In genomic region chr16:84616515-84616914, GRCh38 we compare ENCODE assay signal across 8 cellular contexts. TPM values are rescaled to one million over a fixed set of nuclear protein-coding genes. Genes with fewer than 3 reads are reported as not detected.
DNase-seq lines count a peak whose midpoint lies in the region; ATAC-seq and TF ChIP-seq lines count a peak whose summit lies in the region.

No MANE protein-coding gene starts in this region.

- H3K27ac ChIP-seq in testis = no peak overlapping the region

- TF ChIP-seq CTCF in testis (IDR thresholded peaks at IDR 0.05) (no peak), omental fat pad (IDR thresholded peaks at IDR 0.05) (no peak)

- 42 to 54% methylated on average over 13 of the region's 13 CpGs for WGBS in testis, 2 donors

- H3K27me3 ChIP-seq in testis = no peaks in the 10 kb centered on the region

- H3K4me1 ChIP-seq in testis = peaks cover 30% of the 10 kb centered on the region

- no peaks in the 10 kb centered on the region for H3K27me3 Mint-ChIP-seq in stimulated activated naive CD8-positive, alpha-beta T cell treated with anti-CD3 and anti-CD28 coated beads, Interleukin-15, Interleukin-2, amounts not matched to agents 100 ng/mL and 50 ng/mL, for 24 hours
- no peaks in the 10 kb centered on the region for H3K27me3 Mint-ChIP-seq in activated T-cell treated with anti-CD3 and anti-CD28 coated beads, Interleukin-2, amount 50 U/mL, for 4 hours (ENCODE audit: low read depth)
- H3K27me3 Mint-ChIP-seq in immature natural killer cell (ENCODE audit: low read depth in 3 of 3) = peaks cover 0 to 14% (median 5%) of the 10 kb centered on the region in 3 donors

- peaks cover 50% of the 10 kb centered on the region for H3K36me3 Mint-ChIP-seq in stimulated activated naive CD8-positive, alpha-beta T cell treated with anti-CD3 and anti-CD28 coated beads, Interleukin-15, Interleukin-2, amounts not matched to agents 100 ng/mL and 50 ng/mL, for 24 hours (ENCODE audit: low read depth)
- H3K36me3 Mint-ChIP-seq in activated T-cell treated with anti-CD3 and anti-CD28 coated beads, Interleukin-2, amount 50 U/mL, for 4 hours (ENCODE audit: insufficient read depth) = peaks cover 20% of the 10 kb centered on the region
- peaks cover 0 to 4% (median 3%) of the 10 kb centered on the region in 3 donors for H3K36me3 Mint-ChIP-seq in immature natural killer cell

- H3K9me3 Mint-ChIP-seq in stimulated activated naive CD8-positive, alpha-beta T cell treated with anti-CD3 and anti-CD28 coated beads, Interleukin-15, Interleukin-2, amounts not matched to agents 100 ng/mL and 50 ng/mL, for 24 hours = no peaks in the 10 kb centered on the region
- H3K9me3 Mint-ChIP-seq in activated T-cell treated with anti-CD3 and anti-CD28 coated beads, Interleukin-2, amount 50 U/mL, for 4 hours = no peaks in the 10 kb centered on the region
- no peaks in the 10 kb centered on the region for H3K9me3 Mint-ChIP-seq in immature natural killer cell

- H3K4me1 Mint-ChIP-seq in stimulated activated naive CD8-positive, alpha-beta T cell treated with anti-CD3 and anti-CD28 coated beads, Interleukin-15, Interleukin-2, amounts not matched to agents 100 ng/mL and 50 ng/mL, for 24 hours (ENCODE audit: low read depth) = peaks cover 54% of the 10 kb centered on the region
- peaks cover 56% of the 10 kb centered on the region for H3K4me1 Mint-ChIP-seq in activated T-cell treated with anti-CD3 and anti-CD28 coated beads, Interleukin-2, amount 50 U/mL, for 4 hours (ENCODE audit: low read depth)
- peaks cover 20 to 24% of the 10 kb centered on the region in 2 donors for H3K4me1 Mint-ChIP-seq in immature natural killer cell

- peak overlapping the region; percentile 63 to 74 for H3K4me3 ChIP-seq in testis

- intact Hi-C loops in testis (cut with DNase I; ENCODE audit: low total_unique reads) = no loop called here

- no peaks in the 10 kb centered on the region for H3K9me3 ChIP-seq in testis

- ATAC-seq in stimulated activated naive CD8-positive, alpha-beta T cell treated with anti-CD3 and anti-CD28 coated beads, Interleukin-15, Interleukin-2, amounts not matched to agents 100 U/mL and 50 U/mL, for 24 hours = no peak
- ATAC-seq in activated T-cell treated with anti-CD3 and anti-CD28 coated beads, Interleukin-2, amount 50 U/mL, for 4 hours = no peak
- ATAC-seq in omental fat pad (ENCODE audit: low FRiP score) (no peak), GM19351 (IDR thresholded peaks at IDR 0.05; ENCODE audit: unreplicated experiment) (no peak)

- H3K4me3 Mint-ChIP-seq in stimulated activated naive CD8-positive, alpha-beta T cell treated with anti-CD3 and anti-CD28 coated beads, Interleukin-15, Interleukin-2, amounts not matched to agents 100 ng/mL and 50 ng/mL, for 24 hours = peak overlapping the region; percentile 93
- H3K4me3 Mint-ChIP-seq in activated T-cell treated with anti-CD3 and anti-CD28 coated beads, Interleukin-2, amount 50 U/mL, for 4 hours = peak overlapping the region; percentile 95
- H3K4me3 Mint-ChIP-seq in immature natural killer cell = peak overlapping the region; percentile 90 to 91 (median 91)

- H3K36me3 ChIP-seq in testis (ENCODE audit: low read depth, missing control alignments) = no peaks in the 10 kb centered on the region

- TF ChIP-seq POLR2A in testis (IDR thresholded peaks at IDR 0.05) = no peak

- no peak for DNase-seq in stimulated activated naive CD8-positive, alpha-beta T cell treated with anti-CD3 and anti-CD28 coated beads, Interleukin-15, Interleukin-2, amounts not matched to agents 100 U/mL and 50 U/mL, for 24 hours
- no peak for DNase-seq in activated T-cell treated with anti-CD3 and anti-CD28 coated beads, Interleukin-2, amount 50 U/mL, for 4 hours
- DNase-seq in immature natural killer cell = no peak
- no peak for DNase-seq in testis
- DNase-seq in NCI-H1930 (lab: John Stamatoyannopoulos, UW) = no peak
- no peak for DNase-seq in omental fat pad (ENCODE audit: low spot score)

- peak overlapping the region; percentile 88 for H3K27ac Mint-ChIP-seq in stimulated activated naive CD8-positive, alpha-beta T cell treated with anti-CD3 and anti-CD28 coated beads, Interleukin-15, Interleukin-2, amounts not matched to agents 100 ng/mL and 50 ng/mL, for 24 hours
- peak overlapping the region in 3 of 6 donors; percentile 44 to 79 (median 63) for H3K27ac Mint-ChIP-seq in immature natural killer cell

RNA-seq across cellular contexts. Expression of gene COTL1, which starts 1.4 kb away (rescaled TPM):
- total RNA-seq in activated T-cell treated with anti-CD3 and anti-CD28 coated beads, Interleukin-2, amount 50 U/mL, for 4 hours = 100 to 1,000 TPM; 209 to 331 (median 274) TPM
- polyA plus RNA-seq in immature natural killer cell (100 to 1,000 TPM; 193 to 268 (median 235) TPM), testis (ENCODE audit: insufficient read depth, low read depth, low replicate concordance) (56.9 TPM)
- total RNA-seq in testis (100 to 1,000 TPM in 1 of 2 donors, 10 to 100 TPM in 1; 61.9 to 124 TPM), omental fat pad (10 to 100 TPM; 55.3 to 95.1 (median 78.4) TPM)

RNA-seq across cellular contexts. Expression of gene KLHL36, which starts 31.8 kb away (rescaled TPM):
- total RNA-seq in activated T-cell treated with anti-CD3 and anti-CD28 coated beads, Interleukin-2, amount 50 U/mL, for 4 hours = 10 to 100 TPM; 28.9 to 32.1 (median 31.0) TPM
- polyA plus RNA-seq in immature natural killer cell (10 to 100 TPM; 18.0 to 28.0 (median 20.7) TPM), testis (ENCODE audit: insufficient read depth, low read depth, low replicate concordance) (75.1 TPM)
- total RNA-seq in testis (100 to 1,000 TPM; 113 to 129 TPM), omental fat pad (10 to 100 TPM; 60.0 to 72.2 (median 65.8) TPM)
